ENCODE assay signal across 1 cellular context in genomic region chr18:3100498-3101132, GRCh38.
TF ChIP-seq lines count a peak whose summit lies in the region.

No MANE protein-coding gene starts in this region.

TF ChIP-seq in HepG2, 621 proteins besides CTCF, POLR2A, EP300 and RAD21 (continued from another document):
- TF ChIP-seq PITX1 (CRISPR knock-in tag; IDR thresholded peaks at IDR 0.05) = 0 out of 2 replicates have a peak, but pooled peaks have one; percentile 59
- no peak for TF ChIP-seq PBX2 (CRISPR knock-in tag; IDR thresholded peaks at IDR 0.05)
- no peak for TF ChIP-seq ZBTB44 (CRISPR knock-in tag; IDR thresholded peaks at IDR 0.05)
- no peak for TF ChIP-seq ZBTB2 (CRISPR knock-in tag; IDR thresholded peaks at IDR 0.05; ENCODE audit: low read depth)
- TF ChIP-seq SKI (IDR thresholded peaks at IDR 0.05; ENCODE audit: partially characterized antibody) = peak; percentile 68
- 0 out of 2 replicates have a peak, but pooled peaks have one; percentile 24 for TF ChIP-seq ZMYM2 (CRISPR knock-in tag; IDR thresholded peaks at IDR 0.05)
- TF ChIP-seq RBM39 (IDR thresholded peaks at IDR 0.05; ENCODE audit: low read depth, low read length, poor library complexity, severe bottlenecking) = no peak
- TF ChIP-seq HOXD1 (CRISPR knock-in tag; IDR thresholded peaks at IDR 0.05) = no peak
- peak; percentile 77 for TF ChIP-seq PAXIP1 (CRISPR knock-in tag; conservative IDR thresholded peaks at IDR 0.05)
- TF ChIP-seq PATZ1 (CRISPR knock-in tag; IDR thresholded peaks at IDR 0.05) = peak; percentile 76
- no peak for TF ChIP-seq TFAP4 (IDR thresholded peaks at IDR 0.05; ENCODE audit: borderline replicate concordance, low read depth)
- TF ChIP-seq HDAC2 (CRISPR knock-in tag; IDR thresholded peaks at IDR 0.05) = peak; percentile 72; the same call in 1 of the 2 replicates
- no peak for TF ChIP-seq NFE2L1 (CRISPR knock-in tag; IDR thresholded peaks at IDR 0.05; ENCODE audit: borderline replicate concordance)
- 0 out of 2 replicates have a peak, but pooled peaks have one; percentile 24 for TF ChIP-seq TFE3 (CRISPR knock-in tag; IDR thresholded peaks at IDR 0.05)
